Comparison of ENCODE assay signal across 8 cellular contexts in genomic region chr11:130522284-130522961, GRCh38.
DNase-seq lines count a peak whose midpoint lies in the region; ATAC-seq and TF ChIP-seq lines count a peak whose summit lies in the region.

No MANE protein-coding gene starts in this region.

- H3K27ac ChIP-seq in ovary: peak overlapping the region; percentile 7 to 56

- no peaks in the 10 kb centered on the region for H3K9me3 ChIP-seq in ovary

- peaks cover 13% of the 10 kb centered on the region for H3K4me1 ChIP-seq in ovary (ENCODE audit: insufficient read depth)

- DNase-seq in D341Med (ENCODE audit: low spot score) (peak; percentile 26), SHP77 (lab: John Stamatoyannopoulos, UW) (peak; percentile 85 to 92), globus pallidus (ENCODE audit: low spot score) (peak; percentile 61), ovary (peak; percentile 91 to 95 (median 92)), COLO668 (lab: John Stamatoyannopoulos, UW; ENCODE audit: unreplicated experiment) (no peak), T-helper 1 cell (no peak)

- no peak overlapping the region for H3K4me3 ChIP-seq in ovary

- no peak for ATAC-seq in HG03280 (IDR thresholded peaks at IDR 0.05; ENCODE audit: unreplicated experiment)
- ATAC-seq in GM18870 (IDR thresholded peaks at IDR 0.05; ENCODE audit: unreplicated experiment): no peak

- H3K36me3 ChIP-seq in ovary: no peaks in the 10 kb centered on the region

- H3K27me3 ChIP-seq in ovary: no peaks in the 10 kb centered on the region

- intact Hi-C loops in ovary (cut with DNase I): loop anchor here in 1 of 4 donors (10.0 kb wide), 1 partner anchor 82 kb away; no protein-coding TSS in a partner anchor

- 7 to 12% (median 9%) methylated on average over 9 of the region's 9 CpGs for WGBS in ovary, 3 donors

- no peak for TF ChIP-seq POLR2A in ovary (IDR thresholded peaks at IDR 0.05)

- peak; percentile 22 for TF ChIP-seq EP300 in ovary (IDR thresholded peaks at IDR 0.05)

- no peak for TF ChIP-seq CTCF in ovary (IDR thresholded peaks at IDR 0.05)

Comparison
In these comparisons a context has a peak if more than half of its experiments do, and no peak if none do; other contexts are left out.
1. DNase-seq: peak in D341Med (single experiment), SHP77 (2 of 2), globus pallidus (single experiment) and ovary (5 of 5); none in COLO668 (single experiment) and T-helper 1 cell (0 of 5).